ENCODE assay signal across 1 cellular context in the genomic region with DNA sequence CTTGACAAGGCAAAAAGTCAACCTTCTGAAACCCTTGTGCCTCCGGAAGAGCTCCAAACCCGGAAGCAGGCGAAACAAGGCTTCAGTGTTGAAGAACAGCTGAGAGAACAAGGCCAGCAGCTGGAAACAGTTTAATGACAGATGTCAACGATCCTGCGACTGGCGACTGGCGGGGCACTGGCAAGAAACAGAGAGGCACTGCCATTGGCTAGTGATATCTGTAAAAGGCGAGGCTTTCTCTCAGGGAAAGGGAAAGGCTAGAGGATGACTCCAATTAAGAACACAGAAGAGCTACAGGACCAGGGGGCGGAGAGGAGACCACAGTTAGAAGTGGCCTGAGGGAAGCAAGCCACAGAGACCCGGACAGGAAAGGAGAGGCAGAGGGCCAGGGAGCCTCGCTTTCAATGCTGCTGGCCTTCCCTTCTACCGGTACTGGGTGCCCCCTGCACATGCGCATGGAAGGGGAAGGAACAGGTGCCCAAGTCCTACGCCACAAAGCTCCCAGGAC.
A peak's percentile ranks its signal among the peaks of the same experiment; 100 is the strongest.
TF ChIP-seq lines count a peak whose summit lies in the region.

No MANE protein-coding gene starts in this region.

TF ChIP-seq in HepG2, 621 proteins besides CTCF, POLR2A, EP300 and RAD21 (continued from another document):
- TF ChIP-seq, protein P1, sequence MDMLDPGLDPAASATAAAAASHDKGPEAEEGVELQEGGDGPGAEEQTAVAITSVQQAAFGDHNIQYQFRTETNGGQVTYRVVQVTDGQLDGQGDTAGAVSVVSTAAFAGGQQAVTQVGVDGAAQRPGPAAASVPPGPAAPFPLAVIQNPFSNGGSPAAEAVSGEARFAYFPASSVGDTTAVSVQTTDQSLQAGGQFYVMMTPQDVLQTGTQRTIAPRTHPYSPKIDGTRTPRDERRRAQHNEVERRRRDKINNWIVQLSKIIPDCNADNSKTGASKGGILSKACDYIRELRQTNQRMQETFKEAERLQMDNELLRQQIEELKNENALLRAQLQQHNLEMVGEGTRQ (IDR thresholded peaks at IDR 0.05; ENCODE audit: low read depth, low read length) = no peak
- TF ChIP-seq, protein P1 (CRISPR knock-in tag; IDR thresholded peaks at IDR 0.05; ENCODE audit: borderline replicate concordance) = no peak
- 0 out of 2 replicates have a peak, but pooled peaks have one; percentile 27 for TF ChIP-seq MIER2 (CRISPR knock-in tag; IDR thresholded peaks at IDR 0.05)
- TF ChIP-seq, protein P2, sequence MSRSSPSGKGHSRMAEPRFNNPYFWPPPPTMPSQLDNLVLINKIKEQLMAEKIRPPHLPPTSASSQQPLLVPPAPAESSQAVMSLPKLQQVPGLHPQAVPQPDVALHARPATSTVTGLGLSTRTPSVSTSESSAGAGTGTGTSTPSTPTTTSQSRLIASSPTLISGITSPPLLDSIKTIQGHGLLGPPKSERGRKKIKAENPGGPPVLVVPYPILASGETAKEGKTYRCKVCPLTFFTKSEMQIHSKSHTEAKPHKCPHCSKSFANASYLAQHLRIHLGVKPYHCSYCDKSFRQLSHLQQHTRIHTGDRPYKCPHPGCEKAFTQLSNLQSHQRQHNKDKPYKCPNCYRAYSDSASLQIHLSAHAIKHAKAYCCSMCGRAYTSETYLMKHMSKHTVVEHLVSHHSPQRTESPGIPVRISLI (CRISPR knock-in tag; IDR thresholded peaks at IDR 0.05; ENCODE audit: borderline replicate concordance) = no peak
- TF ChIP-seq ETV5 (CRISPR knock-in tag; IDR thresholded peaks at IDR 0.05; ENCODE audit: borderline replicate concordance) = peak; percentile 64; the same call in 1 of the 2 replicates
- 0 out of 2 replicates have a peak, but pooled peaks have one; percentile 22 for TF ChIP-seq ZNF614 (CRISPR knock-in tag; IDR thresholded peaks at IDR 0.05; ENCODE audit: borderline replicate concordance)
- TF ChIP-seq ZNF10 (CRISPR knock-in tag; IDR thresholded peaks at IDR 0.05; ENCODE audit: borderline replicate concordance, low read depth) = no peak
- TF ChIP-seq HMGA1 (CRISPR knock-in tag; conservative IDR thresholded peaks at IDR 0.05) = no peak
- peak; percentile 30; the same call in 1 of the 2 replicates for TF ChIP-seq TARDBP (CRISPR knock-in tag; IDR thresholded peaks at IDR 0.05)
- 0 out of 2 replicates have a peak, but pooled peaks have one; percentile 34 for TF ChIP-seq ZNF292 (CRISPR knock-in tag; IDR thresholded peaks at IDR 0.05; ENCODE audit: borderline replicate concordance, low read depth)
